13 cellular contexts compared by ENCODE assay signal in the genomic region with DNA sequence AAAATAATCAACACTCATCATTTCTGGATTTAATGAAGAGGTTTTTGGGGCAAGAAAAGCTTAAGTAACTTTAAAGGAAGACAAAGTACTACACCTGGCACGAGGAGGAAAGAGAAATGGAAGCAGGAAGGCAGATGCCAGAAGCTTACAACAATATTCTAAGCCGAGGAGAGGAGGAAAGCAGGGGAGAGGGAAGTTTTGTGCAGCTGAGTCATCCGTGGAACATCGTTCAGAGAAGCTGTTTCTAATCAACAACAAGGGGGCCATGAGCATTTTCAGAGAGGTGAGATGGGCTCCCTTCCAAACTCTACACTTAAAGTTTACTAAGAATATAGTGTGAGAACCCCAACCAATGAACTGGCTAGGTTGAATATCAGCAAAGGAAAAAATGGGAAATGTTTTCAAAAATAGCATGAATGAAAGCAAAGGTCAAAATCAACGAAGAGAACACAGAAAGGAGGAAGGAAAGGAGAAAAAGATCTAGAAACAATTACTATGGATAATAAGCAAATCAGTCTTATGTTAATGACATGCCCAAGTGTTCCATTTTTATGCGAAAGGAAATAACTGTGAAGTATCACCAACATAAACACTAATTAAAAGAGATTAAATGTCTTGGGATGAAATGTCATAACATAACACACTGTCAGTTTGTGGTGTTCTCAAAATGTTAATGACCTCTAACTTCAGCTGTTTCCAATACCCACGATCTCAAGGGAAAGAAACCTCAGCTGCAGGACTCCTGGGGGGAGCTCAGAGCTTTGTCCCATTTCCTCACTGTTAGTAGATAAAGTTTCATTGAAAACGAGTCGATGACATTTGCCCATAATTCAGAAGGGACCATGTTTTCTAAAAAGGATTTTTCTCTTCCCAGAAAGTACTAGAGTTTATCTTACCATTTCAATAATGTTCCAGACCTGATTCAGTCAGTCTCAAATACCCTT.
DNase-seq lines count a peak whose midpoint lies in the region; ATAC-seq, FAIRE-seq and TF ChIP-seq lines count a peak whose summit lies in the region.
"Had no signal": no experiment of that assay in that cellular context is flagged by ENCODE, and none has a peak within 500 bp of the region (broad histone marks: within the 10 kb centered on the region; RNA-seq: fewer than 3 reads in every experiment).

No MANE protein-coding gene starts in this region.

- H3K4me1 Mint-ChIP-seq in naive thymus-derived CD4-positive, alpha-beta T cell, result peaks cover 0 to 2% (median 0%) of the 10 kb centered on the region in 7 donors

- no peak overlapping the region for H3K4me3 ChIP-seq in MG63
- H3K4me3 ChIP-seq in bronchial epithelial cell (ENCODE audit: low read depth, low read length), result no peak overlapping the region
- H3K4me3 ChIP-seq in right atrium auricular region, result no peak overlapping the region
- H3K4me3 ChIP-seq in naive thymus-derived CD4-positive, alpha-beta T cell (ENCODE audit: low read length), result no peak overlapping the region
- H3K4me3 ChIP-seq: heart left ventricle, lower lobe of right lung had no signal

- no peaks in the 10 kb centered on the region for H3K27me3 Mint-ChIP-seq in naive thymus-derived CD4-positive, alpha-beta T cell

- no peak for ATAC-seq in GM18858 (IDR thresholded peaks at IDR 0.05; ENCODE audit: unreplicated experiment)
- ATAC-seq in HG02852 (IDR thresholded peaks at IDR 0.05; ENCODE audit: unreplicated experiment), result no peak
- no peak for ATAC-seq in naive thymus-derived CD4-positive, alpha-beta T cell
- ATAC-seq: lower lobe of right lung had no signal

- H3K4me3 Mint-ChIP-seq in naive thymus-derived CD4-positive, alpha-beta T cell, result no peak overlapping the region

- peaks cover 0 to 2% (median 0%) of the 10 kb centered on the region in 11 donors for H3K9me3 Mint-ChIP-seq in naive thymus-derived CD4-positive, alpha-beta T cell

- H3K9me3 ChIP-seq in MG63 (no peaks in the 10 kb centered on the region), right atrium auricular region (no peaks in the 10 kb centered on the region)
- H3K9me3 ChIP-seq in naive thymus-derived CD4-positive, alpha-beta T cell (ENCODE audit: control insufficient read depth in 2 of 3, low read length in 3 of 3), result no peaks in the 10 kb centered on the region
- H3K9me3 ChIP-seq: heart left ventricle, lower lobe of right lung had no signal

- no peak for TF ChIP-seq CTCF in bronchial epithelial cell (IDR thresholded peaks at IDR 0.05; ENCODE audit: insufficient read depth, low read length, severe bottlenecking)
- TF ChIP-seq CTCF in right atrium auricular region (IDR thresholded peaks at IDR 0.05), result no peak

- H3K27ac Mint-ChIP-seq in naive thymus-derived CD4-positive, alpha-beta T cell, result no peak overlapping the region

- intact Hi-C loops in naive thymus-derived CD4-positive, alpha-beta T cell (cut with micrococcal nuclease), result no loop called here

- peaks cover 0 to 4% (median 0%) of the 10 kb centered on the region in 5 donors for H3K36me3 Mint-ChIP-seq in naive thymus-derived CD4-positive, alpha-beta T cell

- FAIRE-seq in bronchial epithelial cell (lab: Jason Lieb, UNC), result no peak

- H3K36me3 ChIP-seq in MG63 (no peaks in the 10 kb centered on the region), bronchial epithelial cell (ENCODE audit: control insufficient read depth, insufficient read depth, low read length) (no peaks in the 10 kb centered on the region), right atrium auricular region (no peaks in the 10 kb centered on the region)
- no peaks in the 10 kb centered on the region for H3K36me3 ChIP-seq in naive thymus-derived CD4-positive, alpha-beta T cell (ENCODE audit: control insufficient read depth in 2 of 3, insufficient read depth in 3 of 3, low read length in 3 of 3)
- H3K36me3 ChIP-seq: heart left ventricle, lower lobe of right lung had no signal

- H3K27me3 ChIP-seq in MG63, result no peaks in the 10 kb centered on the region
- H3K27me3 ChIP-seq in bronchial epithelial cell (ENCODE audit: control insufficient read depth, insufficient read depth, low read length), result no peaks in the 10 kb centered on the region
- H3K27me3 ChIP-seq in right atrium auricular region, result no peaks in the 10 kb centered on the region
- H3K27me3 ChIP-seq in naive thymus-derived CD4-positive, alpha-beta T cell (ENCODE audit: control insufficient read depth in 2 of 2, insufficient read depth in 2 of 2, low read length in 2 of 2), result no peaks in the 10 kb centered on the region
- H3K27me3 ChIP-seq: heart left ventricle had no signal

- DNase-seq in AG08396 (ENCODE audit: low spot score), result peak; percentile 53
- peak; percentile 36 for DNase-seq in MG63
- DNase-seq in bronchial epithelial cell (ENCODE audit: low read depth), result peak; percentile 5
- peak; percentile 71 for DNase-seq in myocyte (ENCODE audit: low read depth)
- no peak for DNase-seq in right atrium auricular region (ENCODE audit: low spot score)
- no peak for DNase-seq in naive thymus-derived CD4-positive, alpha-beta T cell
- DNase-seq: heart left ventricle, lower lobe of right lung, posterior cingulate gyrus, SHP77 treated with DMSO at 0.1 percent for 48 hours had no signal

- CTCF ChIA-PET in naive thymus-derived CD4-positive, alpha-beta T cell (lab: Charles Lee), result no interaction called here

- H3K27ac ChIP-seq in right atrium auricular region, result no peak overlapping the region
- no peak overlapping the region for H3K27ac ChIP-seq in naive thymus-derived CD4-positive, alpha-beta T cell (ENCODE audit: low read depth, low read length)
- H3K27ac ChIP-seq: C4-2B, lower lobe of right lung had no signal

- POLR2A ChIA-PET in naive thymus-derived CD4-positive, alpha-beta T cell (lab: Charles Lee), result no interaction called here

- H3K4me1 ChIP-seq in right atrium auricular region, result no peaks in the 10 kb centered on the region
- no peaks in the 10 kb centered on the region for H3K4me1 ChIP-seq in naive thymus-derived CD4-positive, alpha-beta T cell (ENCODE audit: control insufficient read depth in 2 of 2, insufficient read depth in 2 of 2, low read length in 2 of 2)
- H3K4me1 ChIP-seq: lower lobe of right lung had no signal

Comparison
In these comparisons a context has a peak if more than half of its experiments do, and no peak if none do; other contexts are left out.
1. DNase-seq: peak in AG08396 (single experiment), MG63 (single experiment), bronchial epithelial cell (single experiment) and myocyte (single experiment); none in right atrium auricular region (single experiment) and naive thymus-derived CD4-positive, alpha-beta T cell (0 of 9).